In genomic region chr3:179401561-179401960, GRCh38 we compare ENCODE assay signal across 1 cellular context.
TF ChIP-seq lines count a peak whose summit lies in the region.

No MANE protein-coding gene starts in this region.

TF ChIP-seq in GM12878, 131 proteins besides CTCF, POLR2A, EP300 and RAD21:
- no peak for TF ChIP-seq ZNF274 (IDR thresholded peaks at IDR 0.05; ENCODE audit: insufficient read depth, insufficient read length)
- TF ChIP-seq CBX3 (IDR thresholded peaks at IDR 0.05; ENCODE audit: borderline replicate concordance, low read depth) = no peak
- TF ChIP-seq TCF12 (IDR thresholded peaks at IDR 0.05; ENCODE audit: low read depth, low read length) = no peak
- TF ChIP-seq NFYA (IDR thresholded peaks at IDR 0.05; ENCODE audit: borderline replicate concordance, low read depth, low read length) = no peak
- no peak for TF ChIP-seq MAX (IDR thresholded peaks at IDR 0.05; ENCODE audit: low read depth, low read length)
- no peak for TF ChIP-seq SUPT20H (IDR thresholded peaks at IDR 0.05; ENCODE audit: borderline replicate concordance, control insufficient read depth, low read depth, low read length)
- no peak for TF ChIP-seq NFIC (IDR thresholded peaks at IDR 0.05; ENCODE audit: low read depth, low read length)
- no peak for TF ChIP-seq TARDBP (IDR thresholded peaks at IDR 0.05; ENCODE audit: borderline replicate concordance)
- no peak for TF ChIP-seq HSF1 (IDR thresholded peaks at IDR 0.05; ENCODE audit: low read depth, low read length)
- no peak for TF ChIP-seq TCF7 (IDR thresholded peaks at IDR 0.05; ENCODE audit: borderline replicate concordance)
- TF ChIP-seq KLF5 (IDR thresholded peaks at IDR 0.05; ENCODE audit: partially characterized antibody) = no peak
- TF ChIP-seq FOS (IDR thresholded peaks at IDR 0.05; ENCODE audit: borderline replicate concordance, extremely low read depth, insufficient read length) = no peak
- TF ChIP-seq POLR2AphosphoS5 (IDR thresholded peaks at IDR 0.05; ENCODE audit: low read length) = no peak
- no peak for TF ChIP-seq FOXM1 (IDR thresholded peaks at IDR 0.05; ENCODE audit: low read depth, low read length)
- TF ChIP-seq TBL1XR1 (IDR thresholded peaks at IDR 0.05; ENCODE audit: low read depth, low read length) = no peak
